Comparison of ENCODE assay signal across 14 cellular contexts in the genomic region with DNA sequence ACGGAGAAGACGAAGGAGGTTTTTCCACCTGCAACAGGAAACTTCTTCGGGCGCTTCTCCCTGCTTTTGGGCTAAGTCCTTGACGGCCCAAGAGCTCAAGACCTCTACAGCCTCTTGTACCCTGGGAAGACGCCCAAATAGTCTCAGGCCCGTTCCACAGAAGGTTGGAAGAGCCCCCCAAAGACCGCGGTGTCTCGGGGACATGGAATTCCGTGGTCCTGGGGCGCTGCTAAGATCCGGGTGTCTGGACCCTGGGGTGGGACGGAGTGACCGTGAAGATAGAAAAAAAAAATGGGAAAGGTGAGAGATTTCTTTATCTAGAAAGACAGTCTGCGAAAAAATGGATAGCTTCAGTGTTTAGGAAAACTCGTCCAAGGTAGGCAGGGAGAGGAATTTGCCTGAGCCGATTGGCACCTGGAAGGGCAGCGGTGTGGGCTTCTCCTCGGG. TPM values are rescaled to one million over a fixed set of nuclear protein-coding genes. Genes with fewer than 3 reads are reported as not detected.
DNase-seq lines count a peak whose midpoint lies in the region; ATAC-seq and TF ChIP-seq lines count a peak whose summit lies in the region.
"Had no signal": no experiment of that assay in that cellular context is flagged by ENCODE, and none has a peak within 500 bp of the region (broad histone marks: within the 10 kb centered on the region; RNA-seq: fewer than 3 reads in every experiment).

No MANE protein-coding gene starts in this region.

- TF ChIP-seq CTCF in nephron (IDR thresholded peaks at IDR 0.05; ENCODE audit: unreplicated experiment in 3 of 3) (no peak), osteocyte (IDR thresholded peaks at IDR 0.05) (no peak)

- H3K36me3 Mint-ChIP-seq in central memory CD8-positive, alpha-beta T cell (ENCODE audit: insufficient read depth): peaks cover 1% of the 10 kb centered on the region
- H3K36me3 Mint-ChIP-seq in nephron (ENCODE audit: low read depth): no peaks in the 10 kb centered on the region
- H3K36me3 Mint-ChIP-seq in osteocyte (ENCODE audit: unreplicated experiment): no peaks in the 10 kb centered on the region

- H3K27ac Mint-ChIP-seq in central memory CD8-positive, alpha-beta T cell (ENCODE audit: low read depth): no peak overlapping the region
- H3K27ac Mint-ChIP-seq in nephron (no peak overlapping the region), osteocyte (ENCODE audit: unreplicated experiment) (no peak overlapping the region)
- H3K27ac Mint-ChIP-seq: immature natural killer cell had no signal

- no peak for ATAC-seq in central memory CD8-positive, alpha-beta T cell (replicated peaks; ENCODE audit: extremely low read depth, poor library complexity, severe bottlenecking)
- ATAC-seq in left colon (no peak), GM19397 (IDR thresholded peaks at IDR 0.05; ENCODE audit: unreplicated experiment) (no peak)

- H3K4me1 ChIP-seq in ES-I3 (ENCODE audit: insufficient read depth, low read length): peaks cover 18% of the 10 kb centered on the region
- H3K4me1 ChIP-seq: Caco-2 had no signal

- no peaks in the 10 kb centered on the region for H3K9me3 Mint-ChIP-seq in central memory CD8-positive, alpha-beta T cell
- peaks cover 4% of the 10 kb centered on the region for H3K9me3 Mint-ChIP-seq in nephron
- peaks cover 3% of the 10 kb centered on the region for H3K9me3 Mint-ChIP-seq in osteocyte (ENCODE audit: unreplicated experiment)
- H3K9me3 Mint-ChIP-seq: immature natural killer cell had no signal

- H3K9me3 ChIP-seq in ES-I3 (ENCODE audit: control insufficient read depth, insufficient read depth, low read length): no peaks in the 10 kb centered on the region
- H3K9me3 ChIP-seq: Caco-2, transverse colon had no signal

- H3K27me3 Mint-ChIP-seq in central memory CD8-positive, alpha-beta T cell: peaks cover 95% of the 10 kb centered on the region
- H3K27me3 Mint-ChIP-seq in nephron (ENCODE audit: low read depth) (peaks cover 41% of the 10 kb centered on the region), osteocyte (ENCODE audit: unreplicated experiment) (peaks cover 54% of the 10 kb centered on the region)

- peak overlapping the region; percentile 64 for H3K4me3 Mint-ChIP-seq in central memory CD8-positive, alpha-beta T cell
- H3K4me3 Mint-ChIP-seq in nephron (peak overlapping the region; percentile 50 to 73 (median 61)), osteocyte (ENCODE audit: unreplicated experiment) (no peak overlapping the region)

- H3K4me1 Mint-ChIP-seq in central memory CD8-positive, alpha-beta T cell: peaks cover 22% of the 10 kb centered on the region
- peaks cover 29% of the 10 kb centered on the region for H3K4me1 Mint-ChIP-seq in nephron
- H3K4me1 Mint-ChIP-seq in osteocyte (ENCODE audit: unreplicated experiment): peaks cover 13% of the 10 kb centered on the region

- no peaks in the 10 kb centered on the region for H3K36me3 ChIP-seq in ES-I3 (ENCODE audit: insufficient read depth, low read length)
- H3K36me3 ChIP-seq: transverse colon had no signal

- peak overlapping the region; percentile 63 for H3K9ac ChIP-seq in ES-I3 (ENCODE audit: low read depth, low read length)

- DNase-seq in NCI-H146 (lab: John Stamatoyannopoulos, UW) (peak; percentile 50), NCI-H146 treated with DMSO at 0.1 percent for 48 hours (lab: John Stamatoyannopoulos, UW; ENCODE audit: unreplicated experiment) (no peak), left colon (no peak), osteocyte (ENCODE audit: extremely low spot score, unreplicated experiment) (no peak)
- DNase-seq in central memory CD8-positive, alpha-beta T cell (ENCODE audit: low spot score in 2 of 2): no peak
- DNase-seq: activated CD4-positive, alpha-beta T cell treated with anti-CD3 and anti-CD28 coated beads, Interleukin-2, amount 50 U/mL, for 1 hour; Caco-2; immature natural killer cell; NCI-H226; transverse colon had no signal

- intact Hi-C loops in left colon (cut with DNase I, micrococcal nuclease): no loop called here

RNA-seq across cellular contexts. Expression of gene GAD2, which starts 0.4 kb away (rescaled TPM):
- not detected for total RNA-seq in left colon
- total RNA-seq in osteocyte: not detected in 2 replicates
- total RNA-seq: Caco-2, myocyte, transverse colon had no signal
